8 cellular contexts compared by ENCODE assay signal in the genomic region with DNA sequence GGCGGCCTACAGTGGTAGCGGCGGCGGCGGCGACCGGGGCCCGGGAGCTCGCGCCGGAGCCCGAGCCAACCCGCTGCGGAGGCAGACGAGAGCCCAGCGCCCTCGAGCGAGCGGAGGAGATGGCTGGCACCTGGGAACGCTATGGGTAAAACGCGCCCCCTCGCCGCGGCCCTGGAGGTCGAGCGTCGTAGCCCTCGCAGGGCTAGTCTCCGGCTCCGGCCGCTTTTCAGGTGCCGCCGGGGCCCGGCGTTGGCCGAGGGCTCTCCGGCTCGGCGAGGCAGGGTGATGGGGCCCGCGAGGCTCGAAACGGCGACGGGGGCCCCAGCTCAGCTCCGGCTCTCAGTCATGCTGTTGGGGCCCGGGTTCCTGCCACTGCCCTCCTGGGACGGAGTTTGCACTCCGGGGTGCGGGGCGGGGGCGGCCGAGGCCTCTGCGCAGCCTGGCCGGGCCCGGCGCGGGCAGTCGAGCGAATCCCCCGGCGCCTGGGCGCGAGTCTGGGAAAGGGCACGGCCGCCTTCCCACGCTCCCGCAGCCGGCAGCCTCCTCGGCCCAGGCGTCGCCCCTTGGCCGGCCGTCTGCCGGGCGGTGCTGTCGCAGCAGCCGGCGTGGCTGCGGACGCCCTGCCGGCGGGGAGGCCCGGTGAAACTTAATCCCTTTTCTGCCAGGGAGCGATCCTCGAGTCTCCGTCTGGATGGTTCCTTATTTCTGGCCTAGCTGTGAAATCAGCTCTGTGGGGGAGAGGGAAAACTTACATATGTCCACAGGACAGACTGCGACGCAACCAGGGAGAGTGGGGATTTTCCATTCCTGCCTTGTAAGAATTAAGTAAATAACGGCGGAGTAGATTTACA. TPM values are rescaled to one million over a fixed set of nuclear protein-coding genes. Genes with fewer than 3 reads are reported as not detected.
DNase-seq lines count a peak whose midpoint lies in the region; ATAC-seq and TF ChIP-seq lines count a peak whose summit lies in the region.

No MANE protein-coding gene starts in this region.

- H3K27me3 ChIP-seq in CD4-positive, alpha-beta T cell (ENCODE audit: control insufficient read depth, insufficient read depth, low read length) = no peaks in the 10 kb centered on the region

- TF ChIP-seq CTCF in CD4-positive, alpha-beta T cell (IDR thresholded peaks at IDR 0.05) = no peak

- H3K4me3 Mint-ChIP-seq in CD4-positive, alpha-beta T cell = peak overlapping the region; percentile 93

- no peaks in the 10 kb centered on the region for H3K9me3 ChIP-seq in CD4-positive, alpha-beta T cell (ENCODE audit: control insufficient read depth, low read length)

- H3K4me1 Mint-ChIP-seq in CD4-positive, alpha-beta T cell (ENCODE audit: low read depth) = peaks cover 58% of the 10 kb centered on the region

- no peaks in the 10 kb centered on the region for H3K9me3 Mint-ChIP-seq in CD4-positive, alpha-beta T cell

- peak in 8 of 10 experiments; percentile 1 to 52 (median 12) for DNase-seq in CD4-positive, alpha-beta T cell
- DNase-seq in LoVo (ENCODE audit: low spot score) = peak; percentile 15
- DNase-seq in activated CD4-positive, alpha-beta T cell treated with anti-CD3 and anti-CD28 coated beads, Interleukin-2, amount 50 U/mL, for 48 hours = peak; percentile 29 to 38
- DNase-seq in effector CD4-positive, alpha-beta T cell = peak; percentile 4
- DNase-seq in medulla oblongata (ENCODE audit: extremely low spot score) = peak; percentile 22
- peak; percentile 1 to 2 for DNase-seq in stimulated activated CD8-positive, alpha-beta memory T cell treated with anti-CD3 and anti-CD28 coated beads, Interleukin-4, amount 100 ng/mL, for 1 hour (ENCODE audit: low read depth in 2 of 2, low spot score in 1 of 2)
- no peak for DNase-seq in NAMALWA (ENCODE audit: low spot score)

- peaks cover 5% of the 10 kb centered on the region for H3K27me3 Mint-ChIP-seq in CD4-positive, alpha-beta T cell

- no peaks in the 10 kb centered on the region for H3K36me3 Mint-ChIP-seq in CD4-positive, alpha-beta T cell (ENCODE audit: low read depth)

- H3K27ac ChIP-seq in CD4-positive, alpha-beta T cell (ENCODE audit: low read depth, low read length) = peak overlapping the region; percentile 50

- H3K27ac Mint-ChIP-seq in CD4-positive, alpha-beta T cell = peak overlapping the region; percentile 90

- POLR2A ChIA-PET in CD4-positive, alpha-beta T cell (lab: Charles Lee) = interaction anchor here (0.6 to 2.3 kb wide), 7 partner anchors 52 to 826 kb away, joined by 3 to 17 read pairs (median 4); partner anchors contain the start of genes ATG4A, MORC4, PRPS1 and PSMD10

- intact Hi-C loops in CD4-positive, alpha-beta T cell (cut with DNase I, micrococcal nuclease) = loop anchor here in 1 of 2 experiments (5.0 kb wide), 1 partner anchor 49 kb away; the partner anchor contains the start of genes NCBP2L and TSC22D3

- CTCF ChIA-PET in CD4-positive, alpha-beta T cell (lab: Charles Lee) = interaction anchor here (0.9 kb wide), 1 partner anchor 110 kb away, joined by 3 read pairs; no protein-coding TSS in a partner anchor

- peak; percentile 49 for ATAC-seq in CD4-positive, alpha-beta T cell (ENCODE audit: poor library complexity)
- ATAC-seq in GM21526 (IDR thresholded peaks at IDR 0.05; ENCODE audit: low FRiP score, unreplicated experiment) = peak; percentile 61

RNA-seq across cellular contexts. Expression of gene MID2, which starts 0.8 kb away (rescaled TPM):
- total RNA-seq in CD4-positive, alpha-beta T cell = 10 to 100 TPM; 15.7 to 16.9 TPM

RNA-seq across cellular contexts. Expression of gene NCBP2L, which starts 49.0 kb away (rescaled TPM):
- total RNA-seq in CD4-positive, alpha-beta T cell = not detected

RNA-seq across cellular contexts. Expression of gene TSC22D3, which starts 50.9 kb away (rescaled TPM):
- total RNA-seq in CD4-positive, alpha-beta T cell = 1,000 to 10,000 TPM; 3,132 to 3,144 TPM
